ENCODE assay signal across 8 cellular contexts in the genomic region with DNA sequence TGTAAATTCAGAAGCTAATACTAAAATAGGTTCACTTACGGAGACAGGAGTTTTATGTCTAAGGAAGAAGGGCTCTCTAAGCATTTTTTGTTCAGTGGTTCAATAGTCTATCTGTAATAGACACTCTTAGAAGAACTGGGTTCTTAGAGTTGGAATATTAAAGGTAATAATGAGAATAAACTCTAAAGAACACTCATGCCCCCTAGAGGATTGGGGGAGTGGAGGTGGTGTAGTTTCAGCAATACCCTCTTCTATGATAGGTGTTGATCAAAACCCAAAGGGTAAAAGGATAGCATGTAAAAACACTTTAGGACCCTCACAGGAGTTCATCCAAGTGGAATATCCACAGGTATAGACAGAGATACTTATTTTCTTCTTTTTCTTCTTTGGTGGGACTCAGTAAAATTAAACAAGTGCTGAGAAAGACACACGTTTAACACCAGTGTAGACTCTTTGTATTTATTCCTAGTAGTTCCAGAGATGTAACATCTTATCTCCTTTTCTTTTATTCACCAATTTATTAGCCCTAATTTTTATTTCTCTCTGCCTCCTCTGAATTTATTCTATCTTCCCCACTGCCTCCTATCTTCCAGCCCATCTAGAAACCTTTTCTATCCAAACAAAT. TPM values are rescaled to one million over a fixed set of nuclear protein-coding genes. Genes with fewer than 3 reads are reported as not detected.
DNase-seq lines count a peak whose midpoint lies in the region; ATAC-seq, FAIRE-seq and TF ChIP-seq lines count a peak whose summit lies in the region.

No MANE protein-coding gene starts in this region.

- H3K4me1 ChIP-seq in OCI-LY3 (ENCODE audit: low read length) = no peaks in the 10 kb centered on the region
- H3K4me1 ChIP-seq in left lung = no peaks in the 10 kb centered on the region

- no peak overlapping the region for H3K27ac ChIP-seq in OCI-LY3 (ENCODE audit: low read length)
- H3K27ac ChIP-seq in left lung = no peak overlapping the region

- DNase-seq in ACHN = peak; percentile 55
- DNase-seq in bronchial epithelial cell (ENCODE audit: low read depth) = peak; percentile 52
- no peak for DNase-seq in left lung
- peak; percentile 41 for DNase-seq in urothelium cell line (ENCODE audit: low spot score)

- H3K9ac ChIP-seq in OCI-LY3 (ENCODE audit: low read length) = no peak overlapping the region

- FAIRE-seq in G401.6 (lab: Jason Lieb, UNC) = peak; percentile 84
- no peak for FAIRE-seq in bronchial epithelial cell (lab: Jason Lieb, UNC)
- no peak for FAIRE-seq in urothelium cell line (lab: Jason Lieb, UNC)

- H3K79me2 ChIP-seq in OCI-LY3 (ENCODE audit: low read length) = no peaks in the 10 kb centered on the region

- H3K9me3 ChIP-seq in OCI-LY3 (ENCODE audit: insufficient read depth, low read length) = no peaks in the 10 kb centered on the region
- H3K9me3 ChIP-seq in left lung = no peaks in the 10 kb centered on the region

- no peak overlapping the region for H2AFZ ChIP-seq in OCI-LY3 (ENCODE audit: low read depth, low read length)

- no peak overlapping the region for H3K4me2 ChIP-seq in OCI-LY3 (ENCODE audit: low read length)

- H3K36me3 ChIP-seq in OCI-LY3 (replicated peaks; ENCODE audit: low read depth, low read length) (no peaks in the 10 kb centered on the region), bronchial epithelial cell (ENCODE audit: control insufficient read depth, insufficient read depth, low read length) (no peaks in the 10 kb centered on the region), left lung (peaks cover 0 to 3% of the 10 kb centered on the region in 2 donors)

- H3K4me3 ChIP-seq in OCI-LY3 (ENCODE audit: low read length) (no peak overlapping the region), bronchial epithelial cell (ENCODE audit: low read depth, low read length) (no peak overlapping the region), left lung (no peak overlapping the region)

- no peaks in the 10 kb centered on the region for H3K27me3 ChIP-seq in OCI-LY3 (ENCODE audit: low read depth, low read length)
- no peaks in the 10 kb centered on the region for H3K27me3 ChIP-seq in bronchial epithelial cell (ENCODE audit: control insufficient read depth, insufficient read depth, low read length)
- H3K27me3 ChIP-seq in left lung = no peaks in the 10 kb centered on the region

- in situ Hi-C loops in ACHN (cut with HindIII; ENCODE audit: low pct_ligation_motif_present, low pct_unique_long_range_greater_than_20kb, low sequenced_read_pairs) = no loop called here

- intact Hi-C loops in left lung (cut with DNase I) = loop anchor here in 1 of 2 donors (5.0 kb wide), 1 partner anchor 177 kb away; no protein-coding TSS in a partner anchor

- ATAC-seq in HG03354 (IDR thresholded peaks at IDR 0.05; ENCODE audit: poor library complexity, severe bottlenecking, unreplicated experiment) (peak; percentile 82), left lung (peak; percentile 92), GM21423 (IDR thresholded peaks at IDR 0.05; ENCODE audit: unreplicated experiment) (no peak)

- TF ChIP-seq CTCF in OCI-LY3 (IDR thresholded peaks at IDR 0.05; ENCODE audit: low read depth, low read length) (peak; percentile 98), bronchial epithelial cell (IDR thresholded peaks at IDR 0.05; ENCODE audit: insufficient read depth, low read length, severe bottlenecking) (peak; percentile 60), left lung (IDR thresholded peaks at IDR 0.05) (peak; percentile 56 to 63)

- no peaks in the 10 kb centered on the region for H4K20me1 ChIP-seq in OCI-LY3 (ENCODE audit: insufficient read depth, low read length)

RNA-seq across cellular contexts. Expression of a gene that starts 25.7 kb away (rescaled TPM):
- total RNA-seq in bronchial epithelial cell = 1.0 and 1.3 TPM in 2 replicates
- total RNA-seq in left lung = 1 to 10 TPM; 2.3 TPM

Comparison
In these comparisons a context has a peak if more than half of its experiments do, and no peak if none do; other contexts are left out.
1. DNase-seq: peak in ACHN (single experiment), bronchial epithelial cell (single experiment) and urothelium cell line (single experiment); none in left lung (0 of 2).
2. Peak in every context shown above with its lines, with median percentiles within 50 percentile points of each other: CTCF ChIP-seq.